ENCODE assay signal across 17 cellular contexts in genomic region chr20:17437251-17437650, GRCh38.
DNase-seq lines count a peak whose midpoint lies in the region; ATAC-seq, FAIRE-seq and TF ChIP-seq lines count a peak whose summit lies in the region.
"Had no signal": no experiment of that assay in that cellular context is flagged by ENCODE, and none has a peak within 500 bp of the region (broad histone marks: within the 10 kb centered on the region; RNA-seq: fewer than 3 reads in every experiment).

No MANE protein-coding gene starts in this region.

- H3K4me1 Mint-ChIP-seq in stimulated activated naive CD8-positive, alpha-beta T cell treated with anti-CD3 and anti-CD28 coated beads, Interleukin-15, amount 100 ng/mL, for 72 hours: no peaks in the 10 kb centered on the region
- no peaks in the 10 kb centered on the region for H3K4me1 Mint-ChIP-seq in nephron progenitor cell
- H3K4me1 Mint-ChIP-seq: CD14-positive monocyte; CD4-positive, alpha-beta memory T cell had no signal

- H3K9me3 Mint-ChIP-seq in stimulated activated naive CD8-positive, alpha-beta T cell treated with anti-CD3 and anti-CD28 coated beads, Interleukin-15, amount 100 ng/mL, for 72 hours: peaks cover 0 to 10% of the 10 kb centered on the region in 2 donors
- H3K9me3 Mint-ChIP-seq in nephron progenitor cell: peaks cover 4% of the 10 kb centered on the region

- CTCF ChIA-PET in K562 (lab: Yijun Ruan, JAX; ENCODE audit: low intra/inter-chr PET ratio): no interaction called here

- ATAC-seq in stimulated activated naive CD8-positive, alpha-beta T cell treated with anti-CD3 and anti-CD28 coated beads, Interleukin-15, amount 100 ng/mL, for 72 hours: peak; percentile 30
- ATAC-seq in stimulated activated naive CD8-positive, alpha-beta T cell treated with anti-CD3 and anti-CD28 coated beads, Interleukin-15, Interleukin-2, amounts not matched to agents 100 U/mL and 50 U/mL, for 24 hours: no peak
- peak; percentile 34; the same call in 1 of the 3 replicates for ATAC-seq in K562
- ATAC-seq in GM18519 (IDR thresholded peaks at IDR 0.05; ENCODE audit: low FRiP score, unreplicated experiment): no peak
- no peak for ATAC-seq in HG02885 (IDR thresholded peaks at IDR 0.05; ENCODE audit: poor library complexity, unreplicated experiment)

- H3K27me3 Mint-ChIP-seq in stimulated activated naive CD8-positive, alpha-beta T cell treated with anti-CD3 and anti-CD28 coated beads, Interleukin-15, amount 100 ng/mL, for 72 hours: peaks cover 31% of the 10 kb centered on the region
- H3K27me3 Mint-ChIP-seq in nephron progenitor cell (ENCODE audit: low read depth, poor library complexity): peaks cover 13% of the 10 kb centered on the region

- no peak overlapping the region for H3K4me3 Mint-ChIP-seq in stimulated activated naive CD8-positive, alpha-beta T cell treated with anti-CD3 and anti-CD28 coated beads, Interleukin-15, amount 100 ng/mL, for 72 hours
- no peak overlapping the region for H3K4me3 Mint-ChIP-seq in nephron progenitor cell
- H3K4me3 Mint-ChIP-seq: CD14-positive monocyte; CD4-positive, alpha-beta memory T cell had no signal

- peaks cover 0 to 7% of the 10 kb centered on the region in 2 experiments; a peak in 1 of 5 replicates for H3K4me1 ChIP-seq in K562 (replicated peaks in 1 of 2; ENCODE audit: control insufficient read depth in 2 of 2, insufficient read depth in 2 of 2, low read length in 2 of 2)
- H3K4me1 ChIP-seq in thyroid gland: no peaks in the 10 kb centered on the region
- H3K4me1 ChIP-seq: BLaER1, HAP-1 had no signal

- no TSS peak for BruUV-seq in K562 (replicated peaks; lab: Mats Ljungman, UMichigan)

- no peak for FAIRE-seq in K562 (lab: Jason Lieb, UNC)
- FAIRE-seq: HTR-8/SVneo had no signal

- H3K9me3 ChIP-seq in K562 (replicated peaks; ENCODE audit: control insufficient read depth, insufficient read depth, low read depth, low read length) (no peaks in the 10 kb centered on the region), thyroid gland (no peaks in the 10 kb centered on the region)
- H3K9me3 ChIP-seq: BLaER1, HAP-1 had no signal

- H3K9me1 ChIP-seq in K562 (ENCODE audit: control insufficient read depth, insufficient read depth, low read length): no peaks in the 10 kb centered on the region

- H3K4me2 ChIP-seq in K562 (ENCODE audit: insufficient read depth, low read length): no peak overlapping the region; the same call in 1 of the 2 replicates
- H3K4me2 ChIP-seq: BLaER1 had no signal

- no peak for TF ChIP-seq RAD21 in K562 (CRISPR knock-in tag; conservative IDR thresholded peaks at IDR 0.05 in 1 of 2, IDR thresholded peaks at IDR 0.05 in 1 of 2)

- no peak for TF ChIP-seq CTCF in K562 (IDR thresholded peaks at IDR 0.05 in 2 of 3, conservative IDR thresholded peaks at IDR 0.05 in 1 of 3; ENCODE audit: insufficient read depth in 2 of 3, low read depth in 1 of 3, low read length in 3 of 3)
- no peak for TF ChIP-seq CTCF in nephron progenitor cell (IDR thresholded peaks at IDR 0.05)
- no peak for TF ChIP-seq CTCF in thyroid gland (IDR thresholded peaks at IDR 0.05)

- no peaks in the 10 kb centered on the region for H3K36me3 Mint-ChIP-seq in nephron progenitor cell (ENCODE audit: low read depth)
- H3K36me3 Mint-ChIP-seq: CD14-positive monocyte; CD4-positive, alpha-beta memory T cell had no signal

- no peak for DNase-seq in stimulated activated naive CD8-positive, alpha-beta T cell treated with anti-CD3 and anti-CD28 coated beads, Interleukin-15, amount 100 ng/mL, for 72 hours
- no peak for DNase-seq in stimulated activated naive CD8-positive, alpha-beta T cell treated with anti-CD3 and anti-CD28 coated beads, Interleukin-15, Interleukin-2, amounts not matched to agents 100 U/mL and 50 U/mL, for 24 hours
- DNase-seq in K562 (ENCODE audit: extremely low read depth in 1 of 4, low spot score in 3 of 4) (peak in 1 of 4 experiments; percentile 7), nephron progenitor cell (no peak), thyroid gland (no peak)
- DNase-seq: 8988T; Calu3; CD4-positive, alpha-beta memory T cell; DMS79 treated with DMSO at 0.1 percent for 48 hours; GF-D8; IMR-90 had no signal

- H3K9ac ChIP-seq in K562 (ENCODE audit: insufficient read depth in 1 of 2, low read depth in 2 of 2, low read length in 2 of 2): no peak overlapping the region
- H3K9ac ChIP-seq: BLaER1 had no signal

- H3K4me3 ChIP-seq in K562 (no peak overlapping the region), thyroid gland (replicated peaks in 1 of 3) (no peak overlapping the region)
- H3K4me3 ChIP-seq: BLaER1, HAP-1 had no signal

- in situ Hi-C loops in K562 (cut with MboI): no loop called here

- H3K27ac Mint-ChIP-seq in stimulated activated naive CD8-positive, alpha-beta T cell treated with anti-CD3 and anti-CD28 coated beads, Interleukin-15, amount 100 ng/mL, for 72 hours: no peak overlapping the region
- peak overlapping the region; percentile 80 for H3K27ac Mint-ChIP-seq in nephron progenitor cell

- H3K36me3 ChIP-seq in K562 (ENCODE audit: control insufficient read depth, insufficient read depth, low read length) (no peaks in the 10 kb centered on the region), thyroid gland (no peaks in the 10 kb centered on the region)
- H3K36me3 ChIP-seq: BLaER1, HAP-1 had no signal

- H3K27me3 ChIP-seq in K562 (ENCODE audit: control insufficient read depth in 2 of 2, insufficient read depth in 2 of 2, low read length in 2 of 2) (peaks cover 0 to 8% of the 10 kb centered on the region in 2 experiments; a peak in 1 of 5 replicates), thyroid gland (no peaks in the 10 kb centered on the region)
- H3K27me3 ChIP-seq: BLaER1 had no signal

- no peak for TF ChIP-seq POLR2A in K562 (conservative IDR thresholded peaks at IDR 0.05)
- no peak for TF ChIP-seq POLR2A in thyroid gland (IDR thresholded peaks at IDR 0.05)

- WGBS in K562 (ENCODE audit: insufficient coverage, low coverage, missing lambda C conversion rate): 0% methylated on average over 3 of the region's 8 CpGs
- 64 to 76% methylated on average over 7 to 8 of the region's 8 CpGs for WGBS in thyroid gland, 2 donors

- no peaks in the 10 kb centered on the region for H4K20me1 ChIP-seq in K562 (replicated peaks; ENCODE audit: control insufficient read depth, insufficient read depth, low read length)
- H4K20me1 ChIP-seq: BLaER1 had no signal

- H3K79me2 ChIP-seq in K562 (ENCODE audit: control insufficient read depth, insufficient read depth, low read length): no peaks in the 10 kb centered on the region

- POLR2A ChIA-PET in K562 (lab: Yijun Ruan, JAX): no interaction called here

- TF ChIP-seq EP300 in K562 (IDR thresholded peaks at IDR 0.05; ENCODE audit: low read length): no peak

- H3K27ac ChIP-seq in K562 (ENCODE audit: extremely low read depth, low read depth, low read length) (no peak overlapping the region), thyroid gland (no peak overlapping the region)
- H3K27ac ChIP-seq: BLaER1 had no signal

- intact Hi-C loops in K562 (cut with micrococcal nuclease) (loop anchor here (10.0 kb wide), 1 partner anchor 212 kb away; the partner anchor contains the start of gene PCSK2), thyroid gland (cut with DNase I) (no loop called here)

- H2AFZ ChIP-seq in K562 (ENCODE audit: low read depth, low read length): no peak overlapping the region

TF ChIP-seq in K562, 482 proteins besides CTCF, POLR2A, EP300 and RAD21 (continues in another document):
- TF ChIP-seq MLLT1 (IDR thresholded peaks at IDR 0.05): no peak
- TF ChIP-seq FOS (IDR thresholded peaks at IDR 0.05; ENCODE audit: extremely low read depth, insufficient read length): no peak
- TF ChIP-seq CBX2 (IDR thresholded peaks at IDR 0.05; ENCODE audit: insufficient read depth, low read length, poor library complexity, severe bottlenecking): no peak
- TF ChIP-seq CREB3 (tag; conservative IDR thresholded peaks at IDR 0.05; ENCODE audit: low read depth): no peak

Comparison
In these comparisons a context has a peak if more than half of its experiments do, and no peak if none do; other contexts are left out.
1. ATAC-seq: peak in stimulated activated naive CD8-positive, alpha-beta T cell treated with anti-CD3 and anti-CD28 coated beads, Interleukin-15, amount 100 ng/mL, for 72 hours (single experiment) and K562 (single experiment); none in stimulated activated naive CD8-positive, alpha-beta T cell treated with anti-CD3 and anti-CD28 coated beads, Interleukin-15, Interleukin-2, amounts not matched to agents 100 U/mL and 50 U/mL, for 24 hours (single experiment), GM18519 (single experiment) and HG02885 (single experiment).